Comparison of ENCODE assay signal across 8 cellular contexts in the genomic region with DNA sequence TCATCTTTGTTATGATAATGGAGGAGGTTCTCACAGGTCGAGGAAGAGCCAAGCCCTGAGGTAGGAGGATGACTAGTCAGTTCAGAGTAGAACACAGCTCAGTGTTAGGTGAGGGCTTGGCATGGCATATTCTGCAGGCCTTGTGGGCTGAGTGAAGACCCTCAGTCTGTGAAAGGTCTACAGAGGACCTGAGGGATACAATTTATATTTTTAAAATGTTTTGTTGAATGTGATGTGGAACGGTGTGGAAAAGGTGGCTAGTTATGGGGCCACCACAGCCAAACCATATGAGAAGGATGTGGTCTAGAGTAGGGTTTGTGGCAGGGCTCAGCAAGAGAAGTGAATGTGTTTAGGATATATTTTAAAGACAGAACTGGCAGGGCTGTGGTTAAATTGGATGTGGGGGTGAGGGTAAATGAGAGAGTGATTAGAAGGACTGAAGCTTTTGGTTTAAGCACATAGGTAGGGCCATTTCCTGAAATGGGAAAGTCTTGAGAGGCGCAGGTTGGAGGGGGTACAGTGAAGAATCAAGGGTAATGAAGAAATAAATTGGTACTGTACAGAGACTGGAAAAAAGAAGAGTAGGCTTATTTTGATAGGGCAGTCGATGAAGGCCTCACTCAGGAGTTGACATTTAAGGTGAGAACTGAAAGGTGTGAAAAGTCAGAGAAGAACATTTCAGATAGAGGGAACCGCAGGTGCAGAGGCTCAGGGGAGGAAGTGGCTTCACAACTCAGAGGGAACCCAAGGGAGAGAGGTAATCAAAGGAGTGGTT.
DNase-seq lines count a peak whose midpoint lies in the region; ATAC-seq and TF ChIP-seq lines count a peak whose summit lies in the region.

No MANE protein-coding gene starts in this region.

- H3K4me3 Mint-ChIP-seq in T-helper 1 cell treated with Interleukin-12 subunit alpha and Interleukin-12 subunit beta and Interleukin-4 antibody, amounts not matched to agents 30 μg/mL and 1 μg/mL, for 36 hours: peak overlapping the region; percentile 14
- peak overlapping the region; percentile 40 to 75 (median 64) for H3K4me3 Mint-ChIP-seq in naive thymus-derived CD4-positive, alpha-beta T cell

- peaks cover 68% of the 10 kb centered on the region for H3K27me3 Mint-ChIP-seq in T-helper 1 cell treated with Interleukin-12 subunit alpha and Interleukin-12 subunit beta and Interleukin-4 antibody, amounts not matched to agents 30 μg/mL and 1 μg/mL, for 36 hours (ENCODE audit: low read depth)
- H3K27me3 Mint-ChIP-seq in naive thymus-derived CD4-positive, alpha-beta T cell: peaks cover 0 to 68% (median 0%) of the 10 kb centered on the region in 5 donors

- H3K36me3 Mint-ChIP-seq in T-helper 1 cell treated with Interleukin-12 subunit alpha and Interleukin-12 subunit beta and Interleukin-4 antibody, amounts not matched to agents 30 μg/mL and 1 μg/mL, for 36 hours (ENCODE audit: low read depth): peaks cover 7% of the 10 kb centered on the region
- peaks cover 0 to 16% (median 0%) of the 10 kb centered on the region in 5 donors for H3K36me3 Mint-ChIP-seq in naive thymus-derived CD4-positive, alpha-beta T cell

- H2AFZ ChIP-seq in hepatocyte: no peak overlapping the region

- H4K20me1 ChIP-seq in hepatocyte (ENCODE audit: insufficient read depth, poor library complexity, severe bottlenecking): no peaks in the 10 kb centered on the region

- intact Hi-C loops in naive thymus-derived CD4-positive, alpha-beta T cell (cut with micrococcal nuclease): loop anchor here (1.0 to 5.0 kb wide), 8 partner anchors 38 to 556 kb away; a partner anchor contains a TSS

- ATAC-seq in GM18511 (IDR thresholded peaks at IDR 0.05; ENCODE audit: unreplicated experiment) (peak; percentile 82), HG02759 (IDR thresholded peaks at IDR 0.05; ENCODE audit: unreplicated experiment) (peak; percentile 66), omental fat pad (ENCODE audit: low FRiP score) (no peak)
- peak; percentile 87 for ATAC-seq in naive thymus-derived CD4-positive, alpha-beta T cell

- CTCF ChIA-PET in naive thymus-derived CD4-positive, alpha-beta T cell (lab: Charles Lee): interaction anchor here (0.8 to 1.8 kb wide), 3 partner anchors 9 to 102 kb away, joined by 3 to 5 read pairs (median 5); no protein-coding TSS in a partner anchor

- H3K4me1 ChIP-seq in naive thymus-derived CD4-positive, alpha-beta T cell (ENCODE audit: control insufficient read depth in 2 of 2, insufficient read depth in 2 of 2, low read length in 2 of 2): peaks cover 43 to 50% of the 10 kb centered on the region in 2 donors
- no peaks in the 10 kb centered on the region for H3K4me1 ChIP-seq in hepatocyte (ENCODE audit: insufficient read depth)

- WGBS in hepatocyte (ENCODE audit: low lambda C conversion rate, missing lambda C conversion rate): 87% methylated on average over 5 of the region's 5 CpGs

- no peak overlapping the region for H3K4me3 ChIP-seq in naive thymus-derived CD4-positive, alpha-beta T cell (ENCODE audit: low read length)
- H3K4me3 ChIP-seq in hepatocyte: no peak overlapping the region

- H3K9me3 ChIP-seq in naive thymus-derived CD4-positive, alpha-beta T cell (ENCODE audit: control insufficient read depth in 2 of 3, low read length in 3 of 3): no peaks in the 10 kb centered on the region
- H3K9me3 ChIP-seq in hepatocyte (ENCODE audit: low read depth): no peaks in the 10 kb centered on the region

- no peaks in the 10 kb centered on the region for H3K9me2 ChIP-seq in hepatocyte (replicated peaks; ENCODE audit: insufficient read depth)

- peaks cover 31% of the 10 kb centered on the region for H3K9me3 Mint-ChIP-seq in T-helper 1 cell treated with Interleukin-12 subunit alpha and Interleukin-12 subunit beta and Interleukin-4 antibody, amounts not matched to agents 30 μg/mL and 1 μg/mL, for 36 hours
- peaks cover 0 to 27% (median 6%) of the 10 kb centered on the region in 11 donors for H3K9me3 Mint-ChIP-seq in naive thymus-derived CD4-positive, alpha-beta T cell

- H3K4me2 ChIP-seq in hepatocyte: no peak overlapping the region

- TF ChIP-seq CTCF in omental fat pad (IDR thresholded peaks at IDR 0.05) (no peak), hepatocyte (IDR thresholded peaks at IDR 0.05; ENCODE audit: poor library complexity) (no peak)

- no peaks in the 10 kb centered on the region for H3K79me2 ChIP-seq in hepatocyte

- no peaks in the 10 kb centered on the region for H3K27me3 ChIP-seq in naive thymus-derived CD4-positive, alpha-beta T cell (ENCODE audit: control insufficient read depth in 2 of 2, insufficient read depth in 2 of 2, low read length in 2 of 2)
- H3K27me3 ChIP-seq in hepatocyte: no peaks in the 10 kb centered on the region

- peak in 8 of 9 donors; percentile 39 to 77 (median 66) for DNase-seq in naive thymus-derived CD4-positive, alpha-beta T cell
- DNase-seq in DMS153 treated with DMSO at 0.1 percent for 48 hours (lab: John Stamatoyannopoulos, UW; ENCODE audit: unreplicated experiment): no peak
- no peak for DNase-seq in omental fat pad (ENCODE audit: low spot score)
- DNase-seq in NCI-H2029 (lab: John Stamatoyannopoulos, UW): no peak
- DNase-seq in hepatocyte (ENCODE audit: low spot score): no peak

- H3K4me1 Mint-ChIP-seq in T-helper 1 cell treated with Interleukin-12 subunit alpha and Interleukin-12 subunit beta and Interleukin-4 antibody, amounts not matched to agents 30 μg/mL and 1 μg/mL, for 36 hours (ENCODE audit: low read depth): peaks cover 22% of the 10 kb centered on the region
- peaks cover 25 to 85% (median 67%) of the 10 kb centered on the region in 7 donors for H3K4me1 Mint-ChIP-seq in naive thymus-derived CD4-positive, alpha-beta T cell

- peak overlapping the region; percentile 25 for H3K27ac ChIP-seq in naive thymus-derived CD4-positive, alpha-beta T cell (ENCODE audit: low read depth, low read length)
- no peak overlapping the region for H3K27ac ChIP-seq in hepatocyte

- no peaks in the 10 kb centered on the region for H3K36me3 ChIP-seq in naive thymus-derived CD4-positive, alpha-beta T cell (ENCODE audit: control insufficient read depth in 2 of 3, insufficient read depth in 3 of 3, low read length in 3 of 3)
- no peaks in the 10 kb centered on the region for H3K36me3 ChIP-seq in hepatocyte (replicated peaks; ENCODE audit: insufficient read depth, low read depth)

- H3K27ac Mint-ChIP-seq in T-helper 1 cell treated with Interleukin-12 subunit alpha and Interleukin-12 subunit beta and Interleukin-4 antibody, amounts not matched to agents 30 μg/mL and 1 μg/mL, for 36 hours: peak overlapping the region; percentile 62
- peak overlapping the region; percentile 33 to 85 (median 59) for H3K27ac Mint-ChIP-seq in naive thymus-derived CD4-positive, alpha-beta T cell

- POLR2A ChIA-PET in naive thymus-derived CD4-positive, alpha-beta T cell (lab: Charles Lee): interaction anchor here (0.9 kb wide), 1 partner anchor 61 kb away, joined by 3 read pairs; no protein-coding TSS in a partner anchor

Comparison
In these comparisons a context has a peak if more than half of its experiments do, and no peak if none do; other contexts are left out.
1. DNase-seq: peak in naive thymus-derived CD4-positive, alpha-beta T cell (8 of 9); none in DMS153 treated with DMSO at 0.1 percent for 48 hours (single experiment), omental fat pad (single experiment), NCI-H2029 (single experiment) and hepatocyte (single experiment).